ENCODE assay signal across 8 cellular contexts in the genomic region with DNA sequence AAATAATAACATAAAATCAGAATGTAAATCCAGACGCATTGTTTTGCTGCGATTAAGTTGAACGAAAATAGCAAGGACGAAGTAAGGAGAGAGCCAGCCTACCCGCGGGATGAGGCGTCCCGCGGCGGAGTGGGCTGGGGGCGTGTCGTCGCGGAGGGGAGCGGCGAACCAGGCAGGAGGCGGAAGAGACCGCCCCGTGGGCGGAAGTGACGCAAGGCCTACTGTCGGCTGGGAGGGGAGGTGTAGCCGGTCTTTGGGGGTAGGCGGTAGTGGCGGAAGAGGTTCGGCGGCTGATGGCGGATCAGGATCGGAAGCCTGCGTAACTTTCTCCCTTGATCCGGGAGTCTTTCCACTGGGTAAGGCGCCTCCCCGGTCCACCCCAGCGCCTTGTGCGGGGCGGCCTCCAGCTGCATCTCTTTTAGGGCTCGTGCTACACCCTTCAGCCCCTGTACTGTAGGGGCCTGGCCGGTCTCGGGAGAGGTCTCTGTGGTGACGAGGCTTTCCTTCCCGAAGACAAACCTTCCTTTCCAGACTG. TPM values are rescaled to one million over a fixed set of nuclear protein-coding genes. Genes with fewer than 3 reads are reported as not detected.
DNase-seq lines count a peak whose midpoint lies in the region; ATAC-seq lines count a peak whose summit lies in the region.

A gene (plus strand): TSS at position 249 of the 535 bp plus-strand sequence. CDS start 8,363 bp downstream, outside the sequence.

- peak within 1 kb of the TSS; percentile 62 for H3K4me3 ChIP-seq in CD8-positive, alpha-beta memory T cell (ENCODE audit: low read length)
- H3K4me3 ChIP-seq in effector memory CD4-positive, alpha-beta T cell (ENCODE audit: insufficient read depth, low read depth, low read length, poor library complexity, severe bottlenecking), result peak within 1 kb of the TSS; percentile 100

- no peaks in the 10 kb centered on the region for H3K27me3 ChIP-seq in CD8-positive, alpha-beta memory T cell (ENCODE audit: insufficient read depth, low read length, poor library complexity, severe bottlenecking)
- no peaks in the 10 kb centered on the region for H3K27me3 ChIP-seq in effector memory CD4-positive, alpha-beta T cell (replicated peaks; ENCODE audit: control insufficient read depth, insufficient read depth, low read length, poor library complexity, severe bottlenecking)

- peaks cover 0 to 27% (median 3%) of the 10 kb centered on the region in 3 donors for H3K36me3 Mint-ChIP-seq in CD8-positive, alpha-beta memory T cell

- peak within 1 kb of the TSS; percentile 97 to 99 (median 99) for H3K4me3 Mint-ChIP-seq in CD8-positive, alpha-beta memory T cell

- POLR2A ChIA-PET in CD8-positive, alpha-beta memory T cell (lab: Charles Lee), result interaction anchor here (1.2 to 2.7 kb wide), 2 partner anchors 77 to 1539 kb away, joined by 5 to 35 read pairs; a partner anchor contains a TSS

- H3K4me1 ChIP-seq in CD8-positive, alpha-beta memory T cell (ENCODE audit: insufficient read depth, low read length), result peaks cover 18% of the 10 kb centered on the region
- H3K4me1 ChIP-seq in effector memory CD4-positive, alpha-beta T cell (ENCODE audit: control insufficient read depth, insufficient read depth, low read length, poor library complexity, severe bottlenecking), result peaks cover 10% of the 10 kb centered on the region

- peak; percentile 92 for ATAC-seq in GM19468 (IDR thresholded peaks at IDR 0.05; ENCODE audit: extremely low read depth, unreplicated experiment)

- no peaks in the 10 kb centered on the region for H3K9me3 Mint-ChIP-seq in CD8-positive, alpha-beta memory T cell

- peak within 1 kb of the TSS; percentile 94 to 99 (median 98) for H3K27ac Mint-ChIP-seq in CD8-positive, alpha-beta memory T cell

- peaks cover 0 to 3% of the 10 kb centered on the region in 2 donors for H3K27me3 Mint-ChIP-seq in CD8-positive, alpha-beta memory T cell

- no peaks in the 10 kb centered on the region for H3K9me3 ChIP-seq in CD8-positive, alpha-beta memory T cell (ENCODE audit: low read length)
- H3K9me3 ChIP-seq in effector memory CD4-positive, alpha-beta T cell (ENCODE audit: control insufficient read depth, low read length), result no peaks in the 10 kb centered on the region

- peaks cover 41 to 50% (median 43%) of the 10 kb centered on the region in 3 donors for H3K4me1 Mint-ChIP-seq in CD8-positive, alpha-beta memory T cell

- CTCF ChIA-PET in CD8-positive, alpha-beta memory T cell (lab: Charles Lee), result interaction anchor here (2.4 kb wide), 1 partner anchor 77 kb away, joined by 15 read pairs; a partner anchor contains a TSS

- peak within 1 kb of the TSS; percentile 97 for H3K27ac ChIP-seq in CD8-positive, alpha-beta memory T cell (ENCODE audit: low read depth, low read length)
- H3K27ac ChIP-seq in effector memory CD4-positive, alpha-beta T cell (ENCODE audit: insufficient read depth, low read length, poor library complexity, severe bottlenecking), result peak within 1 kb of the TSS; percentile 100

- H3K36me3 ChIP-seq in CD8-positive, alpha-beta memory T cell (ENCODE audit: insufficient read depth, low read length), result no peaks in the 10 kb centered on the region
- no peaks in the 10 kb centered on the region for H3K36me3 ChIP-seq in effector memory CD4-positive, alpha-beta T cell (ENCODE audit: control insufficient read depth, insufficient read depth, low read length)

- peak; percentile 93 to 97 (median 95) for DNase-seq in CD8-positive, alpha-beta memory T cell
- DNase-seq in HS-5 (ENCODE audit: low read depth), result peak; percentile 85
- DNase-seq in NK-92 treated with Interleukin-12 subunit alpha and Interleukin-12 subunit beta, amount 100 ng/mL, for 24 hours (lab: John Stamatoyannopoulos, UW), result peak; percentile 87
- peak; percentile 96 for DNase-seq in activated CD8-positive, alpha-beta memory T cell treated with anti-CD3 and anti-CD28 coated beads for 24 hours
- peak; percentile 89 to 93 (median 91) for DNase-seq in effector memory CD4-positive, alpha-beta T cell
- DNase-seq in medulla oblongata (ENCODE audit: extremely low spot score), result peak; percentile 98
- peak; percentile 92 for DNase-seq in stimulated activated CD8-positive, alpha-beta memory T cell treated with anti-CD3 and anti-CD28 coated beads, Interleukin-12 subunit alpha, Interleukin-12 subunit beta, amount 100 ng/mL, for 1 hour (ENCODE audit: low read depth)

RNA-seq across cellular contexts. Expression of the gene that starts here (rescaled TPM):
- 10 to 100 TPM; 80.8 to 82.1 TPM for total RNA-seq in CD8-positive, alpha-beta memory T cell
- 135 TPM for polyA plus RNA-seq in CD8-positive, alpha-beta memory T cell

Comparison
In these comparisons a context has a peak if more than half of its experiments do, and no peak if none do; other contexts are left out.
1. Peak in every context shown above with its lines: DNase-seq, ATAC-seq, H3K4me3 ChIP-seq and H3K27ac ChIP-seq.